19 cellular contexts compared by ENCODE assay signal in the genomic region with DNA sequence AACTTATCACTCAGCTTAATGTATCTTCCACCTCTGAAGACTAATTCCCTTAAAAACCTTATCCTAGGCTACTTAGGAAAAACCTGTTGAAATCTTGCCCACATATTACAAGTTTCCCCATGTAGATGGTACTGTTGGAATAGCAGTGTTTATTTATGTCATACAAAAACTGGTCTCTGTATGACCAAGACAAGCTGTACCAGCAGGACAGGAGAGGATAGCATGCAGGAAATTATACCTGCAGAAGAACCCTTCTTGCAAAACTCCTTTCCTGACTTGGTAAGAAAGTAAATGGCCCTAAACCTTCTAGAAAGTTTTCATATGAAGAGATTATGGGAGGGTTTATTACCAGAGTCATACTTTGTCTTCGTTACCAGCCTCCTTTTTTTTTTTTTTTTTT. TPM values are rescaled to one million over a fixed set of nuclear protein-coding genes. Genes with fewer than 3 reads are reported as not detected.
A peak's percentile ranks its signal among the peaks of the same experiment; 100 is the strongest.
DNase-seq lines count a peak whose midpoint lies in the region; ATAC-seq and TF ChIP-seq lines count a peak whose summit lies in the region.
"Had no signal": no experiment of that assay in that cellular context is flagged by ENCODE, and none has a peak within 500 bp of the region (broad histone marks: within the 10 kb centered on the region; RNA-seq: fewer than 3 reads in every experiment).

No MANE protein-coding gene starts in this region.

- no peaks in the 10 kb centered on the region for H3F3A ChIP-seq in PC-3 (ENCODE audit: low read length, unreplicated experiment)

- H3K79me2 ChIP-seq in PC-3 (ENCODE audit: low read length): no peaks in the 10 kb centered on the region

- H3K27ac ChIP-seq in 22Rv1 (peak overlapping the region; percentile 86), PC-3 (ENCODE audit: low read length) (peak overlapping the region; percentile 57; the same call in 1 of the 2 replicates), RWPE2 (ENCODE audit: poor library complexity, severe bottlenecking) (peak overlapping the region; percentile 55)
- H3K27ac ChIP-seq: BLaER1 had no signal

- H3K4me3 ChIP-seq in PC-3 (ENCODE audit: low read length): no peak overlapping the region
- H3K4me3 ChIP-seq in RWPE2 (ENCODE audit: severe bottlenecking): no peak overlapping the region
- no peak overlapping the region for H3K4me3 ChIP-seq in MG63
- H3K4me3 ChIP-seq: BLaER1 had no signal

- H3K36me3 ChIP-seq in PC-3 (ENCODE audit: low read depth, low read length): no peaks in the 10 kb centered on the region
- no peaks in the 10 kb centered on the region for H3K36me3 ChIP-seq in RWPE2 (ENCODE audit: low read depth)
- H3K36me3 ChIP-seq in MG63: no peaks in the 10 kb centered on the region
- H3K36me3 ChIP-seq: BE2C, BLaER1 had no signal

- H3K4me2 ChIP-seq in PC-3 (ENCODE audit: low read length): no peak overlapping the region
- H3K4me2 ChIP-seq: BLaER1 had no signal

- no peaks in the 10 kb centered on the region for H4K20me1 ChIP-seq in PC-3 (ENCODE audit: low read length)
- H4K20me1 ChIP-seq: BLaER1 had no signal

- TF ChIP-seq CTCF in 22Rv1 (IDR thresholded peaks at IDR 0.05) (no peak), PC-3 (conservative IDR thresholded peaks at IDR 0.05; ENCODE audit: low read depth, low read length) (no peak), RWPE2 (IDR thresholded peaks at IDR 0.05; ENCODE audit: poor library complexity, severe bottlenecking) (no peak)

- no peak for ATAC-seq in PC-3
- no peak for ATAC-seq in RWPE2 (ENCODE audit: low read depth)
- ATAC-seq in GM21423 (IDR thresholded peaks at IDR 0.05; ENCODE audit: unreplicated experiment): no peak

- DNase-seq in PC-3 (no peak), RWPE2 (ENCODE audit: low spot score) (no peak), putamen (ENCODE audit: low spot score) (no peak), MG63 (no peak)
- DNase-seq: 8988T; ACHN; BE2C; C1 segment of cervical spinal cord; CD4-positive, alpha-beta memory T cell; CD4-positive, CD25-positive, alpha-beta regulatory T cell; CD8-positive, alpha-beta memory T cell; COR-L47; DMS 273 treated with DMSO at 0.1 percent for 48 hours; DMS153; DMS79 treated with DMSO at 0.1 percent for 48 hours; GF-D8 had no signal

- H3K9ac ChIP-seq in PC-3 (ENCODE audit: low read length): no peak overlapping the region
- H3K9ac ChIP-seq: BLaER1 had no signal

- BruUV-seq in PC-3 (replicated peaks; lab: Mats Ljungman, UMichigan): no TSS peak

- no peaks in the 10 kb centered on the region for H3K9me3 ChIP-seq in PC-3 (ENCODE audit: low read length)
- no peaks in the 10 kb centered on the region for H3K9me3 ChIP-seq in RWPE2 (ENCODE audit: severe bottlenecking)
- no peaks in the 10 kb centered on the region for H3K9me3 ChIP-seq in MG63
- H3K9me3 ChIP-seq: BE2C, BLaER1 had no signal

- H3K27me3 ChIP-seq in PC-3 (ENCODE audit: low read length) (no peaks in the 10 kb centered on the region), RWPE2 (ENCODE audit: insufficient read depth, poor library complexity, severe bottlenecking) (no peaks in the 10 kb centered on the region), MG63 (no peaks in the 10 kb centered on the region)
- H3K27me3 ChIP-seq: BE2C, BLaER1 had no signal

- H2AFZ ChIP-seq in PC-3 (ENCODE audit: low read length): no peak overlapping the region

- no peaks in the 10 kb centered on the region for H3K9me2 ChIP-seq in PC-3 (replicated peaks; ENCODE audit: low read length)

- CTCF ChIA-PET in PC-3 (lab: Charles Lee): no interaction called here

- POLR2A ChIA-PET in PC-3 (lab: Charles Lee; ENCODE audit: unreplicated experiment): interaction anchor here (0.7 kb wide), 1 partner anchor 415 kb away, joined by 28 read pairs; no protein-coding TSS in a partner anchor

- intact Hi-C loops in PC-3 (cut with micrococcal nuclease): loop anchor here (2.0 kb wide), 1 partner anchor 25 kb away; a partner anchor contains a TSS

- H3K4me1 ChIP-seq in PC-3 (ENCODE audit: insufficient read depth, low read length) (peaks cover 20% of the 10 kb centered on the region), RWPE2 (ENCODE audit: insufficient read depth, poor library complexity, severe bottlenecking) (peaks cover 10% of the 10 kb centered on the region)
- H3K4me1 ChIP-seq: BE2C, BLaER1 had no signal

RNA-seq across cellular contexts. Expression of a gene that starts 25.3 kb away (rescaled TPM):
- total RNA-seq in PC-3 (2014; rRNA removed): 13.3 and 18.3 TPM in 2 replicates
- 11.8 and 16.0 TPM in 2 replicates for total RNA-seq in MG63 (2014; rRNA removed; shearing (Covaris generic); ENCODE audit: low replicate concordance)

RNA-seq across cellular contexts. Expression of a gene that starts 28.7 kb away (rescaled TPM):
- total RNA-seq in PC-3 (2014; rRNA removed): 103 and 107 TPM in 2 replicates
- total RNA-seq in MG63 (2014; rRNA removed; shearing (Covaris generic); ENCODE audit: low replicate concordance): 43.9 and 50.6 TPM in 2 replicates
